17 cellular contexts compared by ENCODE assay signal in the genomic region with DNA sequence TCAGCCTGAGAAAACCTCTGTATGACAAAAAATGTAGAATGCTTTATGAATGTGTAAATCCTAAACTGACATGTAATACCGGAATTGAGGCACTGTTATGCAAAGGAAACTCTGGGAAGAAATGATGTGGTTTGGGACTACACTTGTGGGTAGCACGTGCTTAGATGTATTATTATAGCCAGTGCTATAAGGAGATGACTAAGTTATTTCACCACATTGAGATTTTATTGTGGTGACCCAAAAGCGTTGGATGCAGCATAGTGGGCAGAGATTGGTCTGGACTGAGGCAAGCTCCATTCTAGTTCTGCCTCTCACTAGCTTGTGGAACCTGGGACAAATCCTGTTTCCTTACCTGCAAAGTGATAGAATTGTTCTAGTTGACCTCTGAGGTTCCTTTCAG.
DNase-seq lines count a peak whose midpoint lies in the region; ATAC-seq and TF ChIP-seq lines count a peak whose summit lies in the region.
"Had no signal": no experiment of that assay in that cellular context is flagged by ENCODE, and none has a peak within 500 bp of the region (broad histone marks: within the 10 kb centered on the region; RNA-seq: fewer than 3 reads in every experiment).

No MANE protein-coding gene starts in this region.

- no peaks in the 10 kb centered on the region for H3K9me3 ChIP-seq in ovary
- H3K9me3 ChIP-seq: colonic mucosa, gastroesophageal sphincter, thyroid gland had no signal

- H3K36me3 ChIP-seq in ovary = no peaks in the 10 kb centered on the region
- H3K36me3 ChIP-seq: colonic mucosa, gastroesophageal sphincter, thyroid gland had no signal

- TF ChIP-seq EP300 in ovary (IDR thresholded peaks at IDR 0.05) = no peak

- 77 to 82% (median 78%) methylated on average over 3 of the region's 3 CpGs for WGBS in ovary, 3 donors

- H3K27ac ChIP-seq in ovary = no peak overlapping the region
- H3K27ac ChIP-seq: colonic mucosa, gastroesophageal sphincter, thyroid gland had no signal

- H3K4me1 ChIP-seq in ovary (ENCODE audit: insufficient read depth) = no peaks in the 10 kb centered on the region
- H3K4me1 ChIP-seq: colonic mucosa, gastroesophageal sphincter, thyroid gland had no signal

- DNase-seq in AG10803 (ENCODE audit: low read depth) (peak; percentile 96), H4 (ENCODE audit: low spot score) (peak; percentile 69), amniotic stem cell (lab: John Stamatoyannopoulos, UW) (peak; percentile 81), hepatic stellate cell (ENCODE audit: low spot score) (peak; percentile 6), ovary (no peak), NCI-H524 (lab: John Stamatoyannopoulos, UW) (no peak), ureter (ENCODE audit: low spot score) (no peak)
- DNase-seq: activated CD4-positive, CD25-positive, alpha-beta regulatory T cell treated with anti-CD3 and anti-CD28 coated beads, Interleukin-2, amount 50 U/mL, for 72 hours; activated gamma-delta T cell; Calu3; colonic mucosa; kidney glomerular epithelial cell; NCI-H1436 treated with DMSO at 0.1 percent for 48 hours; thyroid gland had no signal

- intact Hi-C loops in ovary (cut with DNase I) = no loop called here

- H3K27me3 ChIP-seq in ovary = no peaks in the 10 kb centered on the region
- H3K27me3 ChIP-seq: colonic mucosa, thyroid gland had no signal

- ATAC-seq in GM21576 (IDR thresholded peaks at IDR 0.05; ENCODE audit: unreplicated experiment) = no peak
- ATAC-seq: gastroesophageal sphincter, sciatic nerve had no signal

- H3K4me3 ChIP-seq in AG10803 (ENCODE audit: low read length) (no peak overlapping the region), ovary (no peak overlapping the region)
- H3K4me3 ChIP-seq: colonic mucosa, gastroesophageal sphincter, thyroid gland had no signal

- no peak for TF ChIP-seq POLR2A in ovary (IDR thresholded peaks at IDR 0.05)

- TF ChIP-seq CTCF in AG10803 (conservative IDR thresholded peaks at IDR 0.05; ENCODE audit: low read length) (no peak), ovary (IDR thresholded peaks at IDR 0.05) (no peak)

Comparison
In these comparisons a context has a peak if more than half of its experiments do, and no peak if none do; other contexts are left out.
1. DNase-seq: peak in AG10803 (single experiment), H4 (single experiment), amniotic stem cell (single experiment) and hepatic stellate cell (single experiment); none in ovary (0 of 5), NCI-H524 (0 of 2) and ureter (single experiment).